Comparison of ENCODE assay signal across 2 cellular contexts in the genomic region with DNA sequence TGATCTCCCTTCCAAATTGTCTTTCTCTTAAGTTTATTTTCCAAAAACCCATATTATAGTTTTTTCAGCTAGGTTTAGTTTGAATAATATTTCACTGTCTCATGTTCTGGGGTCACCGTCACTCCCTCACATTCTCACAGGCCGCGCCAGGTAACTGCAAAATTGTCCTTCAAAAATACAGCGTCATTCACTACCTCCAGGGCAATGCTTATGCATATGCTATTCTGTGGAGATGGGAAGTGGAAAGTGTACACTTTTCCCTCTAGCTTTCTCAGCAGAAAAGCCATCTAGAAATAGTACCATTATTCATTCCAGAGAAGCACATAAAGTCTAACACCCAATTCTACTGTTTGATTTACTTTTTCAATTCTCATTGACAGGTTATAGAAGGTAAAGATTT.
TF ChIP-seq lines count a peak whose summit lies in the region.

No MANE protein-coding gene starts in this region.

TF ChIP-seq in HEK293, 187 proteins besides CTCF, POLR2A, EP300 and RAD21:
- TF ChIP-seq, protein P1, sequence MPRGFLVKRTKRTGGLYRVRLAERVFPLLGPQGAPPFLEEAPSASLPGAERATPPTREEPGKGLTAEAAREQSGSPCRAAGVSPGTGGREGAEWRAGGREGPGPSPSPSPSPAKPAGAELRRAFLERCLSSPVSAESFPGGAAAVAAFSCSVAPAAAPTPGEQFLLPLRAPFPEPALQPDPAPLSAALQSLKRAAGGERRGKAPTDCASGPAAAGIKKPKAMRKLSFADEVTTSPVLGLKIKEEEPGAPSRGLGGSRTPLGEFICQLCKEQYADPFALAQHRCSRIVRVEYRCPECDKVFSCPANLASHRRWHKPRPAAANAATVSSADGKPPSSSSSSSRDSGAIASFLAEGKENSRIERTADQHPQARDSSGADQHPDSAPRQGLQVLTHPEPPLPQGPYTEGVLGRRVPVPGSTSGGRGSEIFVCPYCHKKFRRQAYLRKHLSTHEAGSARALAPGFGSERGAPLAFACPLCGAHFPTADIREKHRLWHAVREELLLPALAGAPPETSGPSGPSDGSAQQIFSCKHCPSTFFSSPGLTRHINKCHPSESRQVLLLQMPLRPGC (tag by site-specific recombination; IDR thresholded peaks at IDR 0.05), result no peak
- TF ChIP-seq PRDM1 (tag by site-specific recombination; IDR thresholded peaks at IDR 0.05), result peak; percentile 50; the same call in 1 of the 2 replicates
TF ChIP-seq in HEK293: peak in this region for 1.

TF ChIP-seq in K562, 482 proteins besides CTCF, POLR2A, EP300 and RAD21 (continued from another document):
- TF ChIP-seq, protein P2, sequence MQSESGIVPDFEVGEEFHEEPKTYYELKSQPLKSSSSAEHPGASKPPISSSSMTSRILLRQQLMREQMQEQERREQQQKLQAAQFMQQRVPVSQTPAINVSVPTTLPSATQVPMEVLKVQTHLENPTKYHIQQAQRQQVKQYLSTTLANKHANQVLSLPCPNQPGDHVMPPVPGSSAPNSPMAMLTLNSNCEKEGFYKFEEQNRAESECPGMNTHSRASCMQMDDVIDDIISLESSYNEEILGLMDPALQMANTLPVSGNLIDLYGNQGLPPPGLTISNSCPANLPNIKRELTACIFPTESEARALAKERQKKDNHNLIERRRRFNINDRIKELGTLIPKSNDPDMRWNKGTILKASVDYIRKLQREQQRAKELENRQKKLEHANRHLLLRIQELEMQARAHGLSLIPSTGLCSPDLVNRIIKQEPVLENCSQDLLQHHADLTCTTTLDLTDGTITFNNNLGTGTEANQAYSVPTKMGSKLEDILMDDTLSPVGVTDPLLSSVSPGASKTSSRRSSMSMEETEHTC (IDR thresholded peaks at IDR 0.05), result no peak
- TF ChIP-seq ZNF316 (IDR thresholded peaks at IDR 0.05), result 0 out of 2 replicates have a peak, but pooled peaks have one; percentile 39
